In the genomic region with DNA sequence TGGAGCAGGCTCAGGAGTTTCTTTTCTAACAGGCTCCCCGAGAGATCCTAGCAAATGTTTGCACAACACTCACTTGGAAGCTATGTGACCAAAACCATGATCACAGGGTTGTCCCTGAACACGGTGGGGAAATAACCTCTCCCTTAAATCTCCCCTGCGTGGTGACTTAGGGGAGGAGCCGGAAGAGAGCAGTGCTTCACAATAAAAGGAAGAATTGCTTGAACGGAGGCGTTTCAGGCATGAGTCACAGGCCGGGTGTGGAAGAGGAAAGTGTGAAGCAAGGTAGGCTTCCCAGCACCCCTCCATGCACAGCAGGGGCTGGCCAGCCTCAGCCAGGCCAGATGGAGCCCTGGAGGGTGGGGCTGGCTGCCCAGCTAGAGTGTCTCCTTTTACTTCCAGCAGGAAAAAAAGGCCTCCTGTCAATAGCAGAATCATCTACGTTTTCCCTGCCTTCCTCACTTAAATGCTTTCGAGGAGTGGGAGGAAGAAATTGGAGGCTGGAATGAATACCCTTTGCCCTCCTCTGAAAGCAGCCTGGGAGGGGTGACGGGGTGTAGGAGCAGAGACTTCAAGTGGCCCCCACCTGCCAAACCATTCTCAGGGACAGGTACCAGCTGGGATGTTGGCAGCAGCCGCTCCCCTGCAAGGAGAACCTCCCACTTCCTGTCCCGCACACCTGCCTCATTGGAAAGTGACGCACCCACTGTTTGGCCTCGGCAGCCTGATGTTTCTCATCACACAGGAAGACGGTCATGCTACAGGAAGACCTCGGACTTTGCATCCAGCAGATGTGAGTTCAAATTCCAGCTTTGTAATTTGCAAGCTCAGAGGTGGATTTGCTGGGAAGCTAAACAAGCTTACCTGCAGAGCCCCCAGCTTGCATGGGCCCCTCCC, we compare ENCODE assay signal across 8 cellular contexts. TPM values are rescaled to one million over a fixed set of nuclear protein-coding genes. Genes with fewer than 3 reads are reported as not detected.
DNase-seq lines count a peak whose midpoint lies in the region; ATAC-seq and TF ChIP-seq lines count a peak whose summit lies in the region.

No MANE protein-coding gene starts in this region.

- peak overlapping the region; percentile 53 for H3K4me3 ChIP-seq in CD8-positive, alpha-beta memory T cell (ENCODE audit: low read length)
- H3K4me3 ChIP-seq in HUES6 (ENCODE audit: low read depth, low read length) (peak overlapping the region; percentile 31; the same call in 1 of the 2 replicates), rectal smooth muscle tissue (ENCODE audit: low read length) (peak overlapping the region; percentile 36), aorta (ENCODE audit: low read length in 2 of 2) (no peak overlapping the region)

- no peaks in the 10 kb centered on the region for H3K27me3 ChIP-seq in CD8-positive, alpha-beta memory T cell (ENCODE audit: insufficient read depth, low read length, poor library complexity, severe bottlenecking)
- H3K27me3 ChIP-seq in HUES6 (ENCODE audit: control insufficient read depth, insufficient read depth, low read length) (no peaks in the 10 kb centered on the region), foreskin keratinocyte (no peaks in the 10 kb centered on the region), rectal smooth muscle tissue (ENCODE audit: control insufficient read depth, insufficient read depth, low read length) (no peaks in the 10 kb centered on the region), aorta (ENCODE audit: control insufficient read depth in 1 of 2, insufficient read depth in 2 of 2, low read length in 1 of 2) (no peaks in the 10 kb centered on the region)

- CTCF ChIA-PET in CD8-positive, alpha-beta memory T cell (lab: Charles Lee) = interaction anchor here (0.6 to 3.4 kb wide), 7 partner anchors 10 to 365 kb away, joined by 3 to 14 read pairs (median 4); no protein-coding TSS in a partner anchor

- peak overlapping the region; percentile 86 for H3K27ac ChIP-seq in CD8-positive, alpha-beta memory T cell (ENCODE audit: low read depth, low read length)
- H3K27ac ChIP-seq in HUES6 (ENCODE audit: low read depth, low read length) (peak overlapping the region; percentile 52; the same call in 1 of the 2 replicates), foreskin keratinocyte (peak overlapping the region; percentile 29), rectal smooth muscle tissue (ENCODE audit: low read depth, low read length) (no peak overlapping the region), aorta (ENCODE audit: low read depth in 1 of 2, low read length in 2 of 2) (no peak overlapping the region)

- no peaks in the 10 kb centered on the region for H3K27me3 Mint-ChIP-seq in CD8-positive, alpha-beta memory T cell
- H3K27me3 Mint-ChIP-seq in activated T-helper 17 cell treated with anti-CD3 and anti-CD28 coated beads, Interleukin-2, amount 50 U/mL, for 72 hours = no peaks in the 10 kb centered on the region

- peaks cover 29% of the 10 kb centered on the region for H3K4me1 ChIP-seq in CD8-positive, alpha-beta memory T cell (ENCODE audit: insufficient read depth, low read length)
- peaks cover 27% of the 10 kb centered on the region for H3K4me1 ChIP-seq in HUES6 (ENCODE audit: control insufficient read depth, insufficient read depth, low read length)
- peaks cover 16% of the 10 kb centered on the region for H3K4me1 ChIP-seq in foreskin keratinocyte
- no peaks in the 10 kb centered on the region for H3K4me1 ChIP-seq in rectal smooth muscle tissue (ENCODE audit: control insufficient read depth, insufficient read depth, low read length)
- no peaks in the 10 kb centered on the region for H3K4me1 ChIP-seq in aorta (ENCODE audit: control insufficient read depth in 1 of 2, insufficient read depth in 2 of 2, low read length in 2 of 2)

- H3K9me3 Mint-ChIP-seq in CD8-positive, alpha-beta memory T cell = no peaks in the 10 kb centered on the region
- H3K9me3 Mint-ChIP-seq in activated T-helper 17 cell treated with anti-CD3 and anti-CD28 coated beads, Interleukin-2, amount 50 U/mL, for 72 hours = peaks cover 6% of the 10 kb centered on the region

- peak overlapping the region; percentile 58 to 83 (median 81) for H3K4me3 Mint-ChIP-seq in CD8-positive, alpha-beta memory T cell
- H3K4me3 Mint-ChIP-seq in activated T-helper 17 cell treated with anti-CD3 and anti-CD28 coated beads, Interleukin-2, amount 50 U/mL, for 72 hours = peak overlapping the region; percentile 92

- H3K9me3 ChIP-seq in CD8-positive, alpha-beta memory T cell (ENCODE audit: low read length) = no peaks in the 10 kb centered on the region
- H3K9me3 ChIP-seq in HUES6 (ENCODE audit: control insufficient read depth, insufficient read depth, low read depth, low read length) = peaks cover 4% of the 10 kb centered on the region; the same call in 1 of the 2 replicates
- peaks cover 4% of the 10 kb centered on the region for H3K9me3 ChIP-seq in aorta (ENCODE audit: control insufficient read depth, low read length)

- intact Hi-C loops in aorta (cut with DNase I) = no loop called here

- ATAC-seq in GM21447 (IDR thresholded peaks at IDR 0.05; ENCODE audit: unreplicated experiment) (peak; percentile 89), foreskin keratinocyte (peak; percentile 92), aorta (ENCODE audit: low FRiP score) (peak; percentile 76)
- peak; percentile 95 for ATAC-seq in activated T-helper 17 cell treated with anti-CD3 and anti-CD28 coated beads, Interleukin-2, amount 50 U/mL, for 72 hours (replicated peaks)

- DNase-seq in CD8-positive, alpha-beta memory T cell = peak; percentile 67 to 85 (median 75)
- DNase-seq in foreskin keratinocyte (peak; percentile 78 to 87), aorta (peak in 1 of 2 donors; percentile 77)

- 27 to 30% methylated on average over 16 of the region's 16 CpGs for WGBS in aorta, 2 donors

- H3K36me3 ChIP-seq in CD8-positive, alpha-beta memory T cell (ENCODE audit: insufficient read depth, low read length) = no peaks in the 10 kb centered on the region
- H3K36me3 ChIP-seq in HUES6 (ENCODE audit: control insufficient read depth, insufficient read depth, low read length) (no peaks in the 10 kb centered on the region), rectal smooth muscle tissue (ENCODE audit: control insufficient read depth, insufficient read depth, low read length) (no peaks in the 10 kb centered on the region), aorta (ENCODE audit: control insufficient read depth in 1 of 2, insufficient read depth in 2 of 2, low read length in 1 of 2) (no peaks in the 10 kb centered on the region)

- POLR2A ChIA-PET in CD8-positive, alpha-beta memory T cell (lab: Charles Lee) = interaction anchor here (0.9 to 2.5 kb wide), 4 partner anchors 9 to 217 kb away, joined by 4 to 19 read pairs (median 6); a partner anchor contains a TSS

- TF ChIP-seq CTCF in foreskin keratinocyte (conservative IDR thresholded peaks at IDR 0.05) = peak; percentile 42

- peaks cover 52 to 65% (median 58%) of the 10 kb centered on the region in 3 donors for H3K4me1 Mint-ChIP-seq in CD8-positive, alpha-beta memory T cell
- H3K4me1 Mint-ChIP-seq in activated T-helper 17 cell treated with anti-CD3 and anti-CD28 coated beads, Interleukin-2, amount 50 U/mL, for 72 hours = peaks cover 33% of the 10 kb centered on the region

- peak overlapping the region; percentile 89 to 99 (median 98) for H3K27ac Mint-ChIP-seq in CD8-positive, alpha-beta memory T cell
- peak overlapping the region; percentile 96 for H3K27ac Mint-ChIP-seq in activated T-helper 17 cell treated with anti-CD3 and anti-CD28 coated beads, Interleukin-2, amount 50 U/mL, for 72 hours

- H3K36me3 Mint-ChIP-seq in CD8-positive, alpha-beta memory T cell = no peaks in the 10 kb centered on the region
- no peaks in the 10 kb centered on the region for H3K36me3 Mint-ChIP-seq in activated T-helper 17 cell treated with anti-CD3 and anti-CD28 coated beads, Interleukin-2, amount 50 U/mL, for 72 hours (ENCODE audit: low read depth)

- H3K9ac ChIP-seq in HUES6 (ENCODE audit: low read length) (peak overlapping the region; percentile 67), rectal smooth muscle tissue (ENCODE audit: low read length) (no peak overlapping the region)

TF ChIP-seq in PFSK-1, 5 proteins besides CTCF, POLR2A, EP300 and RAD21:
- TF ChIP-seq FOXP2 (optimal IDR thresholded peaks at IDR 0.05; ENCODE audit: borderline replicate concordance, extremely low read depth, extremely low read length, insufficient read depth) = peak; percentile 48
- TF ChIP-seq, protein P1, sequence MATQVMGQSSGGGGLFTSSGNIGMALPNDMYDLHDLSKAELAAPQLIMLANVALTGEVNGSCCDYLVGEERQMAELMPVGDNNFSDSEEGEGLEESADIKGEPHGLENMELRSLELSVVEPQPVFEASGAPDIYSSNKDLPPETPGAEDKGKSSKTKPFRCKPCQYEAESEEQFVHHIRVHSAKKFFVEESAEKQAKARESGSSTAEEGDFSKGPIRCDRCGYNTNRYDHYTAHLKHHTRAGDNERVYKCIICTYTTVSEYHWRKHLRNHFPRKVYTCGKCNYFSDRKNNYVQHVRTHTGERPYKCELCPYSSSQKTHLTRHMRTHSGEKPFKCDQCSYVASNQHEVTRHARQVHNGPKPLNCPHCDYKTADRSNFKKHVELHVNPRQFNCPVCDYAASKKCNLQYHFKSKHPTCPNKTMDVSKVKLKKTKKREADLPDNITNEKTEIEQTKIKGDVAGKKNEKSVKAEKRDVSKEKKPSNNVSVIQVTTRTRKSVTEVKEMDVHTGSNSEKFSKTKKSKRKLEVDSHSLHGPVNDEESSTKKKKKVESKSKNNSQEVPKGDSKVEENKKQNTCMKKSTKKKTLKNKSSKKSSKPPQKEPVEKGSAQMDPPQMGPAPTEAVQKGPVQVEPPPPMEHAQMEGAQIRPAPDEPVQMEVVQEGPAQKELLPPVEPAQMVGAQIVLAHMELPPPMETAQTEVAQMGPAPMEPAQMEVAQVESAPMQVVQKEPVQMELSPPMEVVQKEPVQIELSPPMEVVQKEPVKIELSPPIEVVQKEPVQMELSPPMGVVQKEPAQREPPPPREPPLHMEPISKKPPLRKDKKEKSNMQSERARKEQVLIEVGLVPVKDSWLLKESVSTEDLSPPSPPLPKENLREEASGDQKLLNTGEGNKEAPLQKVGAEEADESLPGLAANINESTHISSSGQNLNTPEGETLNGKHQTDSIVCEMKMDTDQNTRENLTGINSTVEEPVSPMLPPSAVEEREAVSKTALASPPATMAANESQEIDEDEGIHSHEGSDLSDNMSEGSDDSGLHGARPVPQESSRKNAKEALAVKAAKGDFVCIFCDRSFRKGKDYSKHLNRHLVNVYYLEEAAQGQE (IDR thresholded peaks at IDR 0.05; ENCODE audit: insufficient read depth in 1 of 2, low read depth in 2 of 2, low read length in 2 of 2) = no peak

RNA-seq across cellular contexts. Expression of a gene that starts 30.1 kb away (rescaled TPM):
- 100 to 1,000 TPM; 278 to 307 TPM for total RNA-seq in CD8-positive, alpha-beta memory T cell
- polyA plus RNA-seq in CD8-positive, alpha-beta memory T cell = 342 TPM
- polyA plus RNA-seq in PFSK-1 (2012; ENCODE audit: insufficient read length, low read depth) = 40.8 TPM
- 100 to 1,000 TPM; 232 to 283 TPM for total RNA-seq in activated T-helper 17 cell treated with anti-CD3 and anti-CD28 coated beads, Interleukin-2, amount 50 U/mL, for 72 hours
- 74.5 and 77.0 TPM in 2 replicates for total RNA-seq in foreskin keratinocyte
- polyA plus RNA-seq in foreskin keratinocyte = 51.8 and 54.7 TPM in 2 replicates
- 100 to 1,000 TPM; 128 to 155 TPM for total RNA-seq in aorta
- polyA plus RNA-seq in aorta = 100 to 1,000 TPM in 1 of 2 donors, 10 to 100 TPM in 1; 64.0 to 102 TPM

Comparison
In these comparisons a context has a peak if more than half of its experiments do, and no peak if none do; other contexts are left out.
1. H3K27ac ChIP-seq: peak in CD8-positive, alpha-beta memory T cell (single experiment), HUES6 (single experiment) and foreskin keratinocyte (single experiment); none in rectal smooth muscle tissue (single experiment) and aorta (0 of 2).
2. H3K4me3 ChIP-seq: peak in CD8-positive, alpha-beta memory T cell (single experiment), HUES6 (single experiment) and rectal smooth muscle tissue (single experiment); none in aorta (0 of 2).
3. Peak in every context shown above with its lines, with median percentiles within 50 percentile points of each other: ATAC-seq.